In the genomic region with DNA sequence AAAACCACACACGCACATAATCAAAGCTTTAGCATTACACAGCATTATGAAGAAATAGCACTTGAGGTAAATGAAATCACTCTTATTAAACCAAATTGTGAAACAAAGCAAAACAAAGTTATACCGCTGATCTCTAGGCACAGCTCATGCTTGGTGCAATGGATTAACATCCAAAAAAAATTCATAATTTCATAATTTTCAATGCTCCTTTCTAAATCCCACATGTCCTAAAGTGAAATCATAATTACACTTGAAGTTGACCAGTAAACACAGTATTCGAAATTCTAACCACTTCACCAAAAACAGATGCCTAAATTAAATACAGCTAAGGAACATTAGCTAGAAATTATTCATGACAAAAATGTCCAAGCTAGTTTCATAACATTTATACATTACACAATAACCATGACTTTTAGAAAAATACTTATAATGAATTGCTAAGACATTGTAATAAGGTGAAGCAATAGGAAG, we compare ENCODE assay signal across 9 cellular contexts. TPM values are rescaled to one million over a fixed set of nuclear protein-coding genes. Genes with fewer than 3 reads are reported as not detected.
DNase-seq lines count a peak whose midpoint lies in the region; ATAC-seq and TF ChIP-seq lines count a peak whose summit lies in the region.
"Had no signal": no experiment of that assay in that cellular context is flagged by ENCODE, and none has a peak within 500 bp of the region (broad histone marks: within the 10 kb centered on the region; RNA-seq: fewer than 3 reads in every experiment).

No MANE protein-coding gene starts in this region.

- peaks cover 18% of the 10 kb centered on the region for H3K36me3 Mint-ChIP-seq in central memory CD8-positive, alpha-beta T cell (ENCODE audit: insufficient read depth)
- H3K36me3 Mint-ChIP-seq in osteocyte (ENCODE audit: unreplicated experiment): peaks cover 17% of the 10 kb centered on the region

- no peak for ATAC-seq in central memory CD8-positive, alpha-beta T cell (replicated peaks; ENCODE audit: extremely low read depth, poor library complexity, severe bottlenecking)
- ATAC-seq in HG03354 (IDR thresholded peaks at IDR 0.05; ENCODE audit: poor library complexity, severe bottlenecking, unreplicated experiment): no peak
- no peak for ATAC-seq in GM19351 (IDR thresholded peaks at IDR 0.05; ENCODE audit: unreplicated experiment)

- no peaks in the 10 kb centered on the region for H3K27me3 Mint-ChIP-seq in central memory CD8-positive, alpha-beta T cell
- H3K27me3 Mint-ChIP-seq in osteocyte (ENCODE audit: unreplicated experiment): no peaks in the 10 kb centered on the region

- DNase-seq in CD1c-positive myeloid dendritic cell (ENCODE audit: extremely low spot score) (peak; percentile 23), LHCN-M2 (ENCODE audit: low read depth) (peak; percentile 36), osteocyte (ENCODE audit: extremely low spot score, unreplicated experiment) (no peak), DMS114 treated with DMSO at 0.1 percent for 48 hours (lab: John Stamatoyannopoulos, UW; ENCODE audit: unreplicated experiment) (no peak), posterior vena cava (ENCODE audit: low spot score) (no peak)
- no peak for DNase-seq in central memory CD8-positive, alpha-beta T cell (ENCODE audit: low spot score in 2 of 2)
- DNase-seq: GOT3 had no signal

- no peaks in the 10 kb centered on the region for H3K9me3 Mint-ChIP-seq in central memory CD8-positive, alpha-beta T cell
- peaks cover 6% of the 10 kb centered on the region for H3K9me3 Mint-ChIP-seq in osteocyte (ENCODE audit: unreplicated experiment)

- H3K4me1 Mint-ChIP-seq in central memory CD8-positive, alpha-beta T cell: peaks cover 40% of the 10 kb centered on the region
- H3K4me1 Mint-ChIP-seq in osteocyte (ENCODE audit: unreplicated experiment): peaks cover 24% of the 10 kb centered on the region

- H3K27ac Mint-ChIP-seq in central memory CD8-positive, alpha-beta T cell (ENCODE audit: low read depth): peak overlapping the region; percentile 98
- no peak overlapping the region for H3K27ac Mint-ChIP-seq in osteocyte (ENCODE audit: unreplicated experiment)

- intact Hi-C loops in posterior vena cava (cut with DNase I): no loop called here

- no peak for TF ChIP-seq CTCF in osteocyte (IDR thresholded peaks at IDR 0.05)

- peak overlapping the region; percentile 88 for H3K4me3 Mint-ChIP-seq in central memory CD8-positive, alpha-beta T cell
- peak overlapping the region; percentile 14 for H3K4me3 Mint-ChIP-seq in osteocyte (ENCODE audit: unreplicated experiment)

RNA-seq across cellular contexts. Expression of a gene that starts 1.5 kb away (rescaled TPM):
- total RNA-seq in LHCN-M2 (2014; rRNA removed): 20.5 and 20.7 TPM in 2 replicates
- 8.2 TPM for polyA plus RNA-seq in LHCN-M2 (2012)
- 21.8 and 22.9 TPM in 2 replicates for total RNA-seq in osteocyte
- total RNA-seq in posterior vena cava: 10 to 100 TPM; 27.2 to 28.2 TPM

RNA-seq across cellular contexts. Expression of a gene that starts 14.1 kb away (rescaled TPM):
- total RNA-seq in LHCN-M2 (2014; rRNA removed) (20.5 and 25.5 TPM in 2 replicates), osteocyte (8.8 and 10.4 TPM in 2 replicates), posterior vena cava (10 to 100 TPM in 1 of 2 donors, 1 to 10 TPM in 1; 8.2 to 11.5 TPM)
- polyA plus RNA-seq in LHCN-M2 (2012): 24.0 TPM

RNA-seq across cellular contexts. Expression of a gene that starts 19.7 kb away (rescaled TPM):
- total RNA-seq in LHCN-M2 (2014; rRNA removed) (0.38 and 1.3 TPM in 2 replicates), osteocyte (0.08 and 1.0 TPM in 2 replicates), posterior vena cava (1 to 10 TPM in 1 of 2 donors, under 1 TPM in 1; 0.46 to 2.3 TPM)
- polyA plus RNA-seq in LHCN-M2 (2012): 0.55 TPM

RNA-seq across cellular contexts. Expression of a gene that starts 47.0 kb away (rescaled TPM):
- 78.9 and 88.7 TPM in 2 replicates for total RNA-seq in LHCN-M2 (2014; rRNA removed)
- polyA plus RNA-seq in LHCN-M2 (2012): 106 TPM
- 44.4 and 46.7 TPM in 2 replicates for total RNA-seq in osteocyte
- 10 to 100 TPM; 22.3 to 29.5 TPM for total RNA-seq in posterior vena cava

Comparison
In these comparisons a context has a peak if more than half of its experiments do, and no peak if none do; other contexts are left out.
1. DNase-seq: peak in CD1c-positive myeloid dendritic cell (single experiment) and LHCN-M2 (single experiment); none in central memory CD8-positive, alpha-beta T cell (0 of 2), osteocyte (single experiment), DMS114 treated with DMSO at 0.1 percent for 48 hours (single experiment) and posterior vena cava (single experiment).